Comparison of ENCODE assay signal across 24 cellular contexts in genomic region chr1:210764536-210764935, GRCh38.
"Had no signal": no experiment of that assay in that cellular context is flagged by ENCODE, and none has a peak within 500 bp of the region (broad histone marks: within the 10 kb centered on the region; RNA-seq: fewer than 3 reads in every experiment).

No MANE protein-coding gene starts in this region.

- H3K4me1 ChIP-seq: body of pancreas, left ventricle myocardium inferior, testis, vagina had no signal

- H3K4me3 Mint-ChIP-seq: activated CD4-positive, alpha-beta T cell treated with anti-CD3 and anti-CD28 coated beads, Interleukin-2, amount 10 ng/mL, durations not matched to agents 7 days and 5 days; activated CD8-positive, alpha-beta T cell treated with anti-CD3 and anti-CD28 coated beads for 36 hours; activated naive CD8-positive, alpha-beta T cell treated with anti-CD3 and anti-CD28 coated beads for 36 hours; activated T-helper 1 cell treated with anti-CD3 and anti-CD28 coated beads, Interleukin-12 subunit alpha, Interleukin-12 subunit beta, Interleukin-2, Interleukin-4 antibody, amounts not matched to agents 30 ng/mL and 10 ng/mL and 1 ng/mL, durations not matched to agents 14 hours and 24 hours and 36 hours; natural killer cell; T-helper 2 cell treated with Interferon-gamma antibody and Interleukin-4, amounts not matched to agents 5 μg/mL and 100 μg/mL, for 36 hours; type B pancreatic cell had no signal

- H3K9me3 Mint-ChIP-seq: activated T-helper 1 cell treated with anti-CD3 and anti-CD28 coated beads, Interleukin-12 subunit alpha, Interleukin-12 subunit beta, Interleukin-2, Interleukin-4 antibody, amounts not matched to agents 30 ng/mL and 10 ng/mL and 1 ng/mL, durations not matched to agents 14 hours and 24 hours and 36 hours; natural killer cell; T-helper 2 cell treated with Interferon-gamma antibody and Interleukin-4, amounts not matched to agents 5 μg/mL and 100 μg/mL, for 36 hours; type B pancreatic cell had no signal

- H3K4me3 ChIP-seq: body of pancreas, cardiac muscle cell, left ventricle myocardium inferior, testis, vagina had no signal

- H3K27ac Mint-ChIP-seq: activated CD4-positive, alpha-beta T cell treated with anti-CD3 and anti-CD28 coated beads, Interleukin-2, amount 10 ng/mL, durations not matched to agents 7 days and 5 days; activated CD8-positive, alpha-beta T cell treated with anti-CD3 and anti-CD28 coated beads for 36 hours; activated naive CD8-positive, alpha-beta T cell treated with anti-CD3 and anti-CD28 coated beads for 36 hours; activated T-helper 1 cell treated with anti-CD3 and anti-CD28 coated beads, Interleukin-12 subunit alpha, Interleukin-12 subunit beta, Interleukin-2, Interleukin-4 antibody, amounts not matched to agents 30 ng/mL and 10 ng/mL and 1 ng/mL, durations not matched to agents 14 hours and 24 hours and 36 hours; natural killer cell; T-helper 2 cell treated with Interferon-gamma antibody and Interleukin-4, amounts not matched to agents 5 μg/mL and 100 μg/mL, for 36 hours; type B pancreatic cell had no signal

- H3K36me3 ChIP-seq: cardiac muscle cell, left ventricle myocardium inferior, vagina, WERI-Rb-1 had no signal

- H3K36me3 Mint-ChIP-seq: activated naive CD8-positive, alpha-beta T cell treated with anti-CD3 and anti-CD28 coated beads for 36 hours; natural killer cell; type B pancreatic cell had no signal

- DNase-seq: activated CD4-positive, alpha-beta T cell treated with anti-CD3 and anti-CD28 coated beads, Interleukin-2, amount 10 ng/mL, durations not matched to agents 7 days and 5 days; activated CD4-positive, CD25-positive, alpha-beta regulatory T cell treated with anti-CD3 and anti-CD28 coated beads, Interleukin-2, amount 50 U/mL, for 72 hours; activated CD8-positive, alpha-beta T cell treated with anti-CD3 and anti-CD28 coated beads for 36 hours; activated gamma-delta T cell treated with Interleukin-2 at 50 U/mL for 16 hours; activated naive CD8-positive, alpha-beta T cell treated with anti-CD3 and anti-CD28 coated beads for 36 hours; amniotic stem cell; body of pancreas; effector CD8-positive, alpha-beta T cell; head of caudate nucleus; hypothalamus; left ventricle myocardium inferior; natural killer cell; stimulated activated CD4-positive, alpha-beta T cell treated with anti-CD3 and anti-CD28 coated beads, Interleukin-2, amount 100 ng/mL, for 48 hours; stimulated activated CD8-positive, alpha-beta memory T cell treated with anti-CD3 and anti-CD28 coated beads, Interleukin-4, amount 100 ng/mL, for 48 hours; stimulated activated naive CD4-positive, alpha-beta T cell; testis; WERI-Rb-1 had no signal

- H3K4me1 Mint-ChIP-seq: activated CD4-positive, alpha-beta T cell treated with anti-CD3 and anti-CD28 coated beads, Interleukin-2, amount 10 ng/mL, durations not matched to agents 7 days and 5 days; activated naive CD8-positive, alpha-beta T cell treated with anti-CD3 and anti-CD28 coated beads for 36 hours; natural killer cell had no signal

- ATAC-seq: activated CD8-positive, alpha-beta T cell treated with anti-CD3 and anti-CD28 coated beads for 36 hours; body of pancreas; natural killer cell; sciatic nerve had no signal

- H3K9me3 ChIP-seq: testis, vagina had no signal

- H3K27ac ChIP-seq: body of pancreas, cardiac muscle cell, left ventricle myocardium inferior, testis, vagina, WERI-Rb-1 had no signal

- FAIRE-seq: frontal cortex had no signal

- H3K27me3 ChIP-seq: body of pancreas, cardiac muscle cell, testis, vagina had no signal
